27 cellular contexts compared by ENCODE assay signal in genomic region chr5:149818116-149818515, GRCh38.
"Had no signal": no experiment of that assay in that cellular context is flagged by ENCODE, and none has a peak within 500 bp of the region (broad histone marks: within the 10 kb centered on the region; RNA-seq: fewer than 3 reads in every experiment).

No MANE protein-coding gene starts in this region.

- DNase-seq: colonic mucosa; dermis blood vessel endothelial cell; effector memory CD4-positive, alpha-beta T cell; foreskin keratinocyte; heart right ventricle; hippocampal formation; kidney glomerular epithelial cell; mesenchymal stem cell; mucosa of descending colon; naive B cell; psoas muscle; right cardiac atrium; spleen; stimulated activated CD4-positive, alpha-beta T cell treated with anti-CD3 and anti-CD28 coated beads, Interleukin-4, amount 100 ng/mL, for 4 hours; stimulated activated naive B cell treated with anti-CD40 and anti-IgM and Interleukin-4, amounts not matched to agents 10 μg/mL and 1 μg/mL and 100 μg/mL, for 72 hours; stimulated activated naive CD8-positive, alpha-beta T cell treated with anti-CD3 and anti-CD28 coated beads, Interleukin-15, amount 100 ng/mL, for 72 hours; transverse colon; upper lobe of right lung had no signal

- H3K9me3 ChIP-seq: colonic mucosa, esophagus muscularis mucosa, gastroesophageal sphincter, heart right ventricle, mucosa of descending colon, psoas muscle, spleen, suprapubic skin, transverse colon, upper lobe of right lung, vagina had no signal

- H3K36me3 ChIP-seq: colonic mucosa, suprapubic skin, transverse colon, upper lobe of right lung, vagina had no signal

- ATAC-seq: foreskin keratinocyte; gastroesophageal sphincter; heart right ventricle; mucosa of descending colon; natural killer cell treated with Interleukin-12 subunit alpha and Interleukin-12 subunit beta and Interleukin-15 and Interleukin-18, amount 100 ng/mL, for 72 hours; psoas muscle; right cardiac atrium; stimulated activated naive B cell treated with anti-CD40 and anti-IgM and Interleukin-4, amounts not matched to agents 10 μg/mL and 1 μg/mL and 100 μg/mL, for 72 hours; stimulated activated naive CD8-positive, alpha-beta T cell treated with anti-CD3 and anti-CD28 coated beads, Interleukin-15, amount 100 ng/mL, for 72 hours; upper lobe of right lung had no signal

- H3K4me3 ChIP-seq: colonic mucosa, esophagus muscularis mucosa, gastroesophageal sphincter, heart right ventricle, lung, mucosa of descending colon, psoas muscle, skin epidermis, spleen, suprapubic skin, transverse colon, upper lobe of right lung, vagina had no signal

- FAIRE-seq: endothelial cell of umbilical vein, islet of Langerhans had no signal

- H3K27ac ChIP-seq: colonic mucosa, esophagus muscularis mucosa, foreskin keratinocyte, gastroesophageal sphincter, psoas muscle, skin epidermis, spleen, suprapubic skin, transverse colon, upper lobe of right lung, vagina had no signal

- H3K4me1 ChIP-seq: colonic mucosa, foreskin keratinocyte, spleen, upper lobe of right lung had no signal

- H3K27me3 ChIP-seq: colonic mucosa, esophagus muscularis mucosa, foreskin keratinocyte, gastroesophageal sphincter, heart right ventricle, spleen, suprapubic skin, transverse colon, upper lobe of right lung, vagina had no signal
